ENCODE assay signal across 8 cellular contexts in the genomic region with DNA sequence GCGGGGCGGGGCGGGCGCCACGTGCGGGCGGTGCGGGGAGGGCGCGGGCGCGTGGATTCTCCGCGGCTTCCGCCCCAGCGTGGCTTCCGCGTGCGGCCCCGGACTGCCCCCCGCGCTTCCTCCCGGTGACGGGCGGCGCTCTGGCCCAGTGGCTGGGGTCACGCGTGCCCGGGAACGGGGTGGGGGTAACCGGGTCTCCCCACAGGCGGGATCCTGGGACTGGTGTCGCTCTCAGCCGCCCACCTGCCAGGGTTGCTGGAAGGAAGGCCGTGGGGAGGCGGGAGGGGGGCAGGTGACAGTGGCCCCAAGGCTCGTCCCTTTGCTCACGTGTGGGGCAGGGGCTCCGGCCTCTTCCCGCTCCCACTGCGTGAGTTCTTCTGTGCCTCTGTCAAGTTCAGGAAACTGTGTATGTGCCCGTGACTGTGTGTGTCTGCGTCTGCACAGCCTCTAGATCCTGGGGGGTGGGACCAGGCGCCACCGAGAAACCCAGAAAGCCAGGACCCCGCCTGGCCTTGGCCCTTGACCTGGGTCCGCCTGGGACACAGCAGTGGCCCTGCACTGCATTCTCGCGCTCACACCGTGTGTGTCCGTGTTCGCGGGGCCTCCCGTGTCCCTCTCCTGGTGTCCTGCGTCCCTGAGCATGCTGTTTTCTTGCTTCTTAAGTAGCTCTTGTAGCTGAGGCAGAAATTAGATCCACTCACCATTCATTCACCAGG. TPM values are rescaled to one million over a fixed set of nuclear protein-coding genes. Genes with fewer than 3 reads are reported as not detected.
DNase-seq lines count a peak whose midpoint lies in the region; ATAC-seq and TF ChIP-seq lines count a peak whose summit lies in the region.

No MANE protein-coding gene starts in this region.

- H4K20me1 ChIP-seq in GM23338 (replicated peaks; ENCODE audit: insufficient read depth): no peaks in the 10 kb centered on the region; the same call in 1 of the 2 replicates

- peak overlapping the region; percentile 78 for H3K4me2 ChIP-seq in GM23338

- no peaks in the 10 kb centered on the region for H3K9me3 ChIP-seq in CD4-positive, CD25-positive, alpha-beta regulatory T cell (ENCODE audit: control insufficient read depth in 2 of 2, low read length in 2 of 2)
- H3K9me3 ChIP-seq in RWPE2 (ENCODE audit: severe bottlenecking): no peaks in the 10 kb centered on the region

- no peaks in the 10 kb centered on the region for H3K36me3 Mint-ChIP-seq in CD4-positive, CD25-positive, alpha-beta regulatory T cell
- H3K36me3 Mint-ChIP-seq in GM23338 (ENCODE audit: low read depth): peaks cover under 1% of the 10 kb centered on the region; the same call in 1 of the 3 replicates
- H3K36me3 Mint-ChIP-seq in MCF 10A (ENCODE audit: insufficient read depth, unreplicated experiment): peaks cover 11% of the 10 kb centered on the region

- H3K4me3 ChIP-seq in CD4-positive, CD25-positive, alpha-beta regulatory T cell (ENCODE audit: low read depth, low read length): peak overlapping the region; percentile 85
- H3K4me3 ChIP-seq in GM23338 (peak overlapping the region; percentile 55), RWPE2 (ENCODE audit: severe bottlenecking) (peak overlapping the region; percentile 58)

- H3K4me1 ChIP-seq in CD4-positive, CD25-positive, alpha-beta regulatory T cell (ENCODE audit: control insufficient read depth, insufficient read depth, low read length, poor library complexity, severe bottlenecking): peaks cover 38% of the 10 kb centered on the region
- H3K4me1 ChIP-seq in GM23338 (ENCODE audit: insufficient read depth) (peaks cover 16% of the 10 kb centered on the region), RWPE2 (ENCODE audit: insufficient read depth, poor library complexity, severe bottlenecking) (peaks cover 18% of the 10 kb centered on the region)

- H3K79me2 ChIP-seq in GM23338 (replicated peaks; ENCODE audit: insufficient read depth): peaks cover 50% of the 10 kb centered on the region

- peak overlapping the region; percentile 95 to 98 (median 96) for H3K27ac Mint-ChIP-seq in CD4-positive, CD25-positive, alpha-beta regulatory T cell
- H3K27ac Mint-ChIP-seq in GM23338: peak overlapping the region; percentile 56; the same call in 1 of the 2 replicates
- H3K27ac Mint-ChIP-seq in MCF 10A (ENCODE audit: low read depth, unreplicated experiment): peak overlapping the region; percentile 86

- intact Hi-C loops in MCF 10A (cut with micrococcal nuclease): no loop called here

- no peaks in the 10 kb centered on the region for H3K9me3 Mint-ChIP-seq in CD4-positive, CD25-positive, alpha-beta regulatory T cell
- no peaks in the 10 kb centered on the region for H3K9me3 Mint-ChIP-seq in GM23338
- H3K9me3 Mint-ChIP-seq in MCF 10A (ENCODE audit: unreplicated experiment): no peaks in the 10 kb centered on the region

- no peaks in the 10 kb centered on the region for H3K9me2 ChIP-seq in GM23338 (ENCODE audit: insufficient read depth)

- H3K27ac ChIP-seq in CD4-positive, CD25-positive, alpha-beta regulatory T cell (ENCODE audit: insufficient read depth, low read length, poor library complexity, severe bottlenecking): peak overlapping the region; percentile 95
- H3K27ac ChIP-seq in GM23338 (ENCODE audit: low read depth) (0 out of 2 replicates have a peak overlapping the region, but pooled peaks have one; percentile 39), RWPE2 (ENCODE audit: poor library complexity, severe bottlenecking) (peak overlapping the region; percentile 92)

- no peak overlapping the region for H2AFZ ChIP-seq in GM23338

- peak; percentile 24 to 28 for ATAC-seq in CD4-positive, CD25-positive, alpha-beta regulatory T cell (ENCODE audit: low read depth in 2 of 2)
- ATAC-seq in GM23338 (peak; percentile 13), RWPE2 (ENCODE audit: low read depth) (no peak), GM18861 (IDR thresholded peaks at IDR 0.05; ENCODE audit: unreplicated experiment) (no peak)

- POLR2A ChIA-PET in MCF 10A (lab: Yijun Ruan, JAX): interaction anchor here (0.6 to 7.8 kb wide), 15 partner anchors 10 to 823 kb away, joined by 3 to 118 read pairs (median 4); partner anchors contain the start of genes EIF3B, INTS1, PSMG3 and SUN1

- 0 out of 2 replicates have a peak, but pooled peaks cover 11% of the 10 kb centered on the region for H3F3A ChIP-seq in GM23338 (replicated peaks; ENCODE audit: low read depth)

- CTCF ChIA-PET in MCF 10A (lab: Yijun Ruan, JAX): interaction anchor here (0.6 to 4.8 kb wide), 3 partner anchors 9 to 55 kb away, joined by 3 to 32 read pairs (median 3); partner anchors contain the start of gene TMEM184A

- DNase-seq in CD4-positive, CD25-positive, alpha-beta regulatory T cell: peak; percentile 60 to 64 (median 62)
- DNase-seq in GM23338 (ENCODE audit: low spot score) (no peak), RWPE2 (ENCODE audit: low spot score) (no peak), MCF 10A (ENCODE audit: unreplicated experiment) (peak; percentile 41), kidney glomerular epithelial cell (lab: John Stamatoyannopoulos, UW) (peak; percentile 2), ecto neural progenitor cell (ENCODE audit: low spot score) (no peak)
- DNase-seq in stimulated activated naive CD4-positive, alpha-beta T cell (lab: John Stamatoyannopoulos, UW): peak; percentile 41 to 70 (median 52)

- no peak for TF ChIP-seq CTCF in GM23338 (conservative IDR thresholded peaks at IDR 0.05; ENCODE audit: low read depth in 2 of 2)
- TF ChIP-seq CTCF in RWPE2 (IDR thresholded peaks at IDR 0.05; ENCODE audit: poor library complexity, severe bottlenecking): no peak
- no peak for TF ChIP-seq CTCF in MCF 10A (IDR thresholded peaks at IDR 0.05; ENCODE audit: unreplicated experiment)

- peaks cover 31% of the 10 kb centered on the region for H3K27me3 Mint-ChIP-seq in CD4-positive, CD25-positive, alpha-beta regulatory T cell
- H3K27me3 Mint-ChIP-seq in GM23338 (ENCODE audit: insufficient read depth, low read depth, poor library complexity): peaks cover 29% of the 10 kb centered on the region
- H3K27me3 Mint-ChIP-seq in MCF 10A (ENCODE audit: insufficient read depth, unreplicated experiment): no peaks in the 10 kb centered on the region

- peaks cover 4 to 40% (median 15%) of the 10 kb centered on the region in 4 donors for H3K4me1 Mint-ChIP-seq in CD4-positive, CD25-positive, alpha-beta regulatory T cell
- H3K4me1 Mint-ChIP-seq in GM23338: peaks cover 38% of the 10 kb centered on the region
- H3K4me1 Mint-ChIP-seq in MCF 10A (ENCODE audit: insufficient read depth, unreplicated experiment): peaks cover 17% of the 10 kb centered on the region

- peak overlapping the region; percentile 85 to 99 (median 93) for H3K4me3 Mint-ChIP-seq in CD4-positive, CD25-positive, alpha-beta regulatory T cell
- H3K4me3 Mint-ChIP-seq in GM23338 (peak overlapping the region; percentile 84), MCF 10A (ENCODE audit: unreplicated experiment) (peak overlapping the region; percentile 81)

- no TSS peak for BruUV-seq in MCF 10A (replicated peaks; lab: Mats Ljungman, UMichigan)

- H3K36me3 ChIP-seq in CD4-positive, CD25-positive, alpha-beta regulatory T cell (ENCODE audit: control insufficient read depth, insufficient read depth, low read length): no peaks in the 10 kb centered on the region
- H3K36me3 ChIP-seq in GM23338 (ENCODE audit: insufficient read depth) (no peaks in the 10 kb centered on the region), RWPE2 (ENCODE audit: low read depth) (0 out of 2 replicates have a peak, but pooled peaks cover 3% of the 10 kb centered on the region)

- peaks cover 2% of the 10 kb centered on the region for H3K27me3 ChIP-seq in CD4-positive, CD25-positive, alpha-beta regulatory T cell (ENCODE audit: control insufficient read depth, insufficient read depth, low read length)
- no peaks in the 10 kb centered on the region for H3K27me3 ChIP-seq in GM23338 (ENCODE audit: insufficient read depth)
- H3K27me3 ChIP-seq in RWPE2 (ENCODE audit: insufficient read depth, poor library complexity, severe bottlenecking): no peaks in the 10 kb centered on the region

TF ChIP-seq in GM23338, 12 proteins besides CTCF, POLR2A, EP300 and RAD21 (continues in another document):
- TF ChIP-seq NANOG (IDR thresholded peaks at IDR 0.05; ENCODE audit: borderline replicate concordance) (no peak), EZH2phosphoT487 (IDR thresholded peaks at IDR 0.05; ENCODE audit: unreplicated experiment) (no peak), JUNB (IDR thresholded peaks at IDR 0.05; ENCODE audit: unreplicated experiment) (no peak), CREB1 (CRISPR knock-in tag; IDR thresholded peaks at IDR 0.05; ENCODE audit: low read depth) (no peak), ZNF114 (CRISPR knock-in tag; IDR thresholded peaks at IDR 0.05) (no peak), EZH2 (IDR thresholded peaks at IDR 0.05; ENCODE audit: low read depth, unreplicated experiment) (no peak)

RNA-seq across cellular contexts. Expression of gene MAFK, which starts 0.9 kb away (rescaled TPM):
- 61.5 TPM for total RNA-seq in CD4-positive, CD25-positive, alpha-beta regulatory T cell
- under 1 TPM; 0.31 to 0.62 (median 0.47) TPM for polyA plus RNA-seq in CD4-positive, CD25-positive, alpha-beta regulatory T cell
- 14.2 and 19.3 TPM in 2 replicates for total RNA-seq in GM23338 (2014; rRNA removed; shearing (Covaris generic))
- 4.4 and 5.1 TPM in 2 replicates for polyA plus RNA-seq in GM23338 (2016; fragmentation: Nextera tagmentation; extraction: Ambion mirVana)
- total RNA-seq in MCF 10A (2022): 37.8 and 45.6 TPM in 2 replicates

RNA-seq across cellular contexts. Expression of gene TMEM184A, which starts 24.6 kb away (rescaled TPM):
- total RNA-seq in CD4-positive, CD25-positive, alpha-beta regulatory T cell: not detected
- polyA plus RNA-seq in CD4-positive, CD25-positive, alpha-beta regulatory T cell: under 1 TPM in 1 of 4 donors, not detected in 3; 0.25 TPM
- 0.04 and 0.66 TPM in 2 replicates for total RNA-seq in GM23338 (2014; rRNA removed; shearing (Covaris generic))
- polyA plus RNA-seq in GM23338 (2016; fragmentation: Nextera tagmentation; extraction: Ambion mirVana): 0.03 and 0.18 TPM in 2 replicates
- 9.0 and 14.2 TPM in 2 replicates for total RNA-seq in MCF 10A (2022)

RNA-seq across cellular contexts. Expression of gene INTS1, which starts 27.2 kb away (rescaled TPM):
- 107 TPM for total RNA-seq in CD4-positive, CD25-positive, alpha-beta regulatory T cell
- 10 to 100 TPM in 2 of 4 donors, 1 to 10 TPM in 2; 8.5 to 11.9 (median 10.1) TPM for polyA plus RNA-seq in CD4-positive, CD25-positive, alpha-beta regulatory T cell
- 81.1 and 111 TPM in 2 replicates for total RNA-seq in GM23338 (2014; rRNA removed; shearing (Covaris generic))
- 31.4 and 35.1 TPM in 2 replicates for polyA plus RNA-seq in GM23338 (2016; fragmentation: Nextera tagmentation; extraction: Ambion mirVana)
- 86.3 and 93.5 TPM in 2 replicates for total RNA-seq in MCF 10A (2022)

RNA-seq across cellular contexts. Expression of gene PSMG3, which starts 38.4 kb away (rescaled TPM):
- total RNA-seq in CD4-positive, CD25-positive, alpha-beta regulatory T cell: 16.3 TPM
- polyA plus RNA-seq in CD4-positive, CD25-positive, alpha-beta regulatory T cell: 10 to 100 TPM; 41.2 to 47.8 (median 46.6) TPM
- total RNA-seq in GM23338 (2014; rRNA removed; shearing (Covaris generic)): 28.3 and 32.0 TPM in 2 replicates
- polyA plus RNA-seq in GM23338 (2016; fragmentation: Nextera tagmentation; extraction: Ambion mirVana): 84.8 and 93.6 TPM in 2 replicates
- total RNA-seq in MCF 10A (2022): 38.2 and 42.1 TPM in 2 replicates

Comparison
In these comparisons a context has a peak if more than half of its experiments do, and no peak if none do; other contexts are left out.
1. ATAC-seq: peak in CD4-positive, CD25-positive, alpha-beta regulatory T cell (2 of 2) and GM23338 (single experiment); none in RWPE2 (single experiment) and GM18861 (single experiment).
2. DNase-seq: peak in CD4-positive, CD25-positive, alpha-beta regulatory T cell (3 of 3), MCF 10A (single experiment), kidney glomerular epithelial cell (single experiment) and stimulated activated naive CD4-positive, alpha-beta T cell (6 of 6); none in GM23338 (single experiment), RWPE2 (single experiment) and ecto neural progenitor cell (single experiment).
3. H3K27ac ChIP-seq: peak in every context shown above with its lines; median percentile 95 in CD4-positive, CD25-positive, alpha-beta regulatory T cell; 92 in RWPE2; 39 in GM23338.
4. Peak in every context shown above with its lines, with median percentiles within 50 percentile points of each other: H3K4me3 ChIP-seq, H3K27ac Mint-ChIP-seq and H3K4me3 Mint-ChIP-seq.